In genomic region chr10:122271076-122271475, GRCh38 we compare ENCODE assay signal across 25 cellular contexts. TPM values are rescaled to one million over a fixed set of nuclear protein-coding genes. Genes with fewer than 3 reads are reported as not detected.
"Had no signal": no experiment of that assay in that cellular context is flagged by ENCODE, and none has a peak within 500 bp of the region (broad histone marks: within the 10 kb centered on the region; RNA-seq: fewer than 3 reads in every experiment).

TSS of gene BTBD16 (plus strand) at chr10:122271296. CDS start at chr10:122275082, 3,786 bp downstream.

- H3K4me3 Mint-ChIP-seq: activated CD4-positive, alpha-beta T cell treated with anti-CD3 and anti-CD28 coated beads, Interleukin-2, amount 10 ng/mL, durations not matched to agents 24 days and 14 days; activated CD8-positive, alpha-beta memory T cell treated with anti-CD3 and anti-CD28 coated beads, Interleukin-2, amount 10 ng/mL, durations not matched to agents 7 days and 5 days; activated naive CD4-positive, alpha-beta T cell treated with anti-CD3 and anti-CD28 coated beads, Interleukin-2, amount 10 ng/mL, durations not matched to agents 7 days and 5 days; activated naive CD8-positive, alpha-beta T cell treated with anti-CD3 and anti-CD28 coated beads for 36 hours; activated T-cell treated with anti-CD3 and anti-CD28 coated beads, Interleukin-2, amount 50 U/mL, for 24 hours; T-helper 17 cell; WTC11 had no signal

- H3K27ac Mint-ChIP-seq: activated CD4-positive, alpha-beta T cell treated with anti-CD3 and anti-CD28 coated beads, Interleukin-2, amount 10 ng/mL, durations not matched to agents 24 days and 14 days; activated CD8-positive, alpha-beta memory T cell treated with anti-CD3 and anti-CD28 coated beads, Interleukin-2, amount 10 ng/mL, durations not matched to agents 7 days and 5 days; activated naive CD4-positive, alpha-beta T cell treated with anti-CD3 and anti-CD28 coated beads, Interleukin-2, amount 10 ng/mL, durations not matched to agents 7 days and 5 days; activated naive CD8-positive, alpha-beta T cell treated with anti-CD3 and anti-CD28 coated beads for 36 hours; activated T-cell treated with anti-CD3 and anti-CD28 coated beads, Interleukin-2, amount 50 U/mL, for 24 hours; T-helper 17 cell; WTC11 had no signal

- H3K4me1 ChIP-seq: Peyer's patch had no signal

- H3K36me3 Mint-ChIP-seq: activated CD8-positive, alpha-beta memory T cell treated with anti-CD3 and anti-CD28 coated beads, Interleukin-2, amount 10 ng/mL, durations not matched to agents 7 days and 5 days; activated naive CD4-positive, alpha-beta T cell treated with anti-CD3 and anti-CD28 coated beads, Interleukin-2, amount 10 ng/mL, durations not matched to agents 7 days and 5 days; activated naive CD8-positive, alpha-beta T cell treated with anti-CD3 and anti-CD28 coated beads for 36 hours; WTC11 had no signal

- H3K36me3 ChIP-seq: cardiac muscle cell had no signal

- H3K4me1 Mint-ChIP-seq: activated CD4-positive, alpha-beta T cell treated with anti-CD3 and anti-CD28 coated beads, Interleukin-2, amount 10 ng/mL, durations not matched to agents 24 days and 14 days; activated CD8-positive, alpha-beta memory T cell treated with anti-CD3 and anti-CD28 coated beads, Interleukin-2, amount 10 ng/mL, durations not matched to agents 7 days and 5 days; activated naive CD4-positive, alpha-beta T cell treated with anti-CD3 and anti-CD28 coated beads, Interleukin-2, amount 10 ng/mL, durations not matched to agents 7 days and 5 days; activated naive CD8-positive, alpha-beta T cell treated with anti-CD3 and anti-CD28 coated beads for 36 hours; WTC11 had no signal

- H3K9me3 Mint-ChIP-seq: activated CD4-positive, alpha-beta T cell treated with anti-CD3 and anti-CD28 coated beads, Interleukin-2, amount 10 ng/mL, durations not matched to agents 24 days and 14 days; activated naive CD4-positive, alpha-beta T cell treated with anti-CD3 and anti-CD28 coated beads, Interleukin-2, amount 10 ng/mL, durations not matched to agents 7 days and 5 days; activated naive CD8-positive, alpha-beta T cell treated with anti-CD3 and anti-CD28 coated beads for 36 hours; activated T-cell treated with anti-CD3 and anti-CD28 coated beads, Interleukin-2, amount 50 U/mL, for 24 hours; WTC11 had no signal

- DNase-seq: activated CD4-positive, alpha-beta T cell treated with anti-CD3 and anti-CD28 coated beads for 1 hour; activated CD4-positive, alpha-beta T cell treated with anti-CD3 and anti-CD28 coated beads, Interleukin-2, amount 10 ng/mL, durations not matched to agents 24 days and 14 days; activated CD4-positive, alpha-beta T cell treated with anti-CD3 and anti-CD28 coated beads, Interleukin-2, amount 50 U/mL, for 48 hours; activated CD8-positive, alpha-beta memory T cell treated with anti-CD3 and anti-CD28 coated beads, Interleukin-2, amount 10 ng/mL, durations not matched to agents 7 days and 5 days; activated gamma-delta T cell treated with Interleukin-2 at 50 U/mL for 16 hours; activated naive CD4-positive, alpha-beta T cell treated with anti-CD3 and anti-CD28 coated beads, Interleukin-2, amount 10 ng/mL, durations not matched to agents 7 days and 5 days; activated naive CD8-positive, alpha-beta T cell treated with anti-CD3 and anti-CD28 coated beads for 36 hours; activated T-cell treated with anti-CD3 and anti-CD28 coated beads, Interleukin-2, amount 50 U/mL, for 24 hours; brain microvascular endothelial cell; KG1; NCI-H1105; NCI-H1436 treated with DMSO at 0.1 percent for 48 hours; NCI-H187; NCI-H2081; NCI-H510A treated with DMSO at 0.1 percent for 48 hours; NCI-H69; Peyer's patch; SHP77 treated with DMSO at 0.1 percent for 48 hours; T-helper 17 cell; T-helper 9 cell had no signal

- H3K27me3 ChIP-seq: brain microvascular endothelial cell, cardiac muscle cell, Peyer's patch had no signal

- H3K9me3 ChIP-seq: Peyer's patch had no signal

- H3K4me3 ChIP-seq: cardiac muscle cell, Peyer's patch had no signal

- H3K27ac ChIP-seq: brain microvascular endothelial cell, cardiac muscle cell, Peyer's patch, RWPE1 had no signal

- H3K27me3 Mint-ChIP-seq: activated CD4-positive, alpha-beta T cell treated with anti-CD3 and anti-CD28 coated beads, Interleukin-2, amount 10 ng/mL, durations not matched to agents 24 days and 14 days had no signal

- ATAC-seq: activated CD8-positive, alpha-beta memory T cell treated with anti-CD3 and anti-CD28 coated beads, Interleukin-2, amount 10 ng/mL, durations not matched to agents 7 days and 5 days; T-helper 17 cell; WTC11 had no signal

RNA-seq across cellular contexts. Expression of gene BTBD16, which starts in this region (rescaled TPM):
- total RNA-seq: activated CD4-positive, alpha-beta T cell treated with anti-CD3 and anti-CD28 coated beads, Interleukin-2, amount 10 ng/mL, durations not matched to agents 24 days and 14 days; activated CD8-positive, alpha-beta memory T cell treated with anti-CD3 and anti-CD28 coated beads, Interleukin-2, amount 10 ng/mL, durations not matched to agents 7 days and 5 days; activated naive CD8-positive, alpha-beta T cell treated with anti-CD3 and anti-CD28 coated beads for 36 hours; LHCN-M2; Peyer's patch; SK-MEL-5; T-helper 17 cell; WTC11 had no signal
